Comparison of ENCODE assay signal across 1 cellular context in genomic region chr5:1536298-1537165, GRCh38.
TF ChIP-seq lines count a peak whose summit lies in the region.

No MANE protein-coding gene starts in this region.

TF ChIP-seq in GM12878, 131 proteins besides CTCF, POLR2A, EP300 and RAD21 (continued from another document):
- TF ChIP-seq REST (IDR thresholded peaks at IDR 0.05; ENCODE audit: low read depth, low read length) (no peak), MTA3 (IDR thresholded peaks at IDR 0.05; ENCODE audit: borderline replicate concordance, low read length) (no peak), EGR1 (IDR thresholded peaks at IDR 0.05; ENCODE audit: borderline replicate concordance in 1 of 2, low read depth in 2 of 2, low read length in 2 of 2) (no peak), IRF4 (IDR thresholded peaks at IDR 0.05; ENCODE audit: low read depth, low read length) (peak; percentile 73; the same call in 1 of the 2 replicates), IKZF2 (IDR thresholded peaks at IDR 0.05) (peak in 1 of 2 experiments; percentile 66; a peak in 2 of 4 replicates), E4F1 (IDR thresholded peaks at IDR 0.05; ENCODE audit: borderline replicate concordance, partially characterized antibody) (no peak), MEF2A (IDR thresholded peaks at IDR 0.05; ENCODE audit: insufficient read depth, low read depth, low read length) (no peak), CREM (IDR thresholded peaks at IDR 0.05; ENCODE audit: low read depth) (peak; percentile 61; the same call in 1 of the 2 replicates), PML (IDR thresholded peaks at IDR 0.05; ENCODE audit: low read length) (no peak), NR2C1 (IDR thresholded peaks at IDR 0.05) (no peak), BCLAF1 (IDR thresholded peaks at IDR 0.05) (no peak), TCF12 (IDR thresholded peaks at IDR 0.05; ENCODE audit: low read depth, low read length) (0 out of 2 replicates have a peak, but pooled peaks have one; percentile 42), POLR2AphosphoS5 (IDR thresholded peaks at IDR 0.05; ENCODE audit: low read length) (no peak), HDGF (IDR thresholded peaks at IDR 0.05) (0 out of 2 replicates have a peak, but pooled peaks have one; percentile 21), NFXL1 (IDR thresholded peaks at IDR 0.05; ENCODE audit: borderline replicate concordance) (no peak), E2F8 (IDR thresholded peaks at IDR 0.05; ENCODE audit: low read depth, partially characterized antibody) (no peak), BCL3 (IDR thresholded peaks at IDR 0.05; ENCODE audit: borderline replicate concordance, insufficient read depth, low read depth, low read length, poor library complexity, severe bottlenecking) (peak; percentile 22), MLLT1 (IDR thresholded peaks at IDR 0.05) (no peak)
